ENCODE assay signal across 17 cellular contexts in genomic region chr15:101384276-101384675, GRCh38.
DNase-seq lines count a peak whose midpoint lies in the region; ATAC-seq and TF ChIP-seq lines count a peak whose summit lies in the region.
"Had no signal": no experiment of that assay in that cellular context is flagged by ENCODE, and none has a peak within 500 bp of the region (broad histone marks: within the 10 kb centered on the region; RNA-seq: fewer than 3 reads in every experiment).

No MANE protein-coding gene starts in this region.

- H2BK120ac ChIP-seq in mesenchymal stem cell (ENCODE audit: low read depth, low read length): no peak overlapping the region

- H3K4me2 ChIP-seq in mesenchymal stem cell (ENCODE audit: low read length, poor library complexity, severe bottlenecking): no peak overlapping the region

- H4K91ac ChIP-seq in mesenchymal stem cell (ENCODE audit: low read length): no peak overlapping the region

- no peaks in the 10 kb centered on the region for H3K4me1 ChIP-seq in RWPE2 (ENCODE audit: insufficient read depth, poor library complexity, severe bottlenecking)
- peaks cover 2% of the 10 kb centered on the region for H3K4me1 ChIP-seq in mesenchymal stem cell (ENCODE audit: control insufficient read depth, insufficient read depth, low read depth, low read length)
- H3K4me1 ChIP-seq: HAP-1 had no signal

- no peak overlapping the region for H2BK5ac ChIP-seq in mesenchymal stem cell (ENCODE audit: low read depth, low read length, poor library complexity, severe bottlenecking)

- H3K4me3 Mint-ChIP-seq in activated CD8-positive, alpha-beta T cell treated with anti-CD3 and anti-CD28 coated beads, Interleukin-2, amount 10 ng/mL, durations not matched to agents 7 days and 5 days: no peak overlapping the region
- H3K4me3 Mint-ChIP-seq: CD4-positive, alpha-beta memory T cell had no signal

- intact Hi-C loops in sciatic nerve (cut with DNase I): no loop called here

- DNase-seq in RWPE2 (ENCODE audit: low spot score) (peak; percentile 67), islet precursor cell (peak; percentile 71), mesenchymal stem cell (no peak), sciatic nerve (ENCODE audit: low spot score) (peak; percentile 47)
- no peak for DNase-seq in activated CD8-positive, alpha-beta T cell treated with anti-CD3 and anti-CD28 coated beads, Interleukin-2, amount 10 ng/mL, durations not matched to agents 7 days and 5 days
- DNase-seq in stimulated activated CD4-positive, alpha-beta T cell treated with anti-CD3 and anti-CD28 coated beads, Interleukin-4, amount 100 ng/mL, for 4 hours: no peak
- DNase-seq: ACHN; CD4-positive, alpha-beta memory T cell; DMS153; DMS79; GF-D8; GM23248 had no signal

- no peak overlapping the region for H2BK12ac ChIP-seq in mesenchymal stem cell (ENCODE audit: low read length in 2 of 2)

- CTCF ChIA-PET in activated CD8-positive, alpha-beta T cell treated with anti-CD3 and anti-CD28 coated beads, Interleukin-2, amount 10 ng/mL, durations not matched to agents 7 days and 5 days (lab: Charles Lee): no interaction called here

- peak overlapping the region; percentile 32 for H2AFZ ChIP-seq in mesenchymal stem cell (ENCODE audit: low read depth, low read length)
- H2AFZ ChIP-seq: GM23248 had no signal

- H3K27me3 ChIP-seq in RWPE2 (ENCODE audit: insufficient read depth, poor library complexity, severe bottlenecking) (no peaks in the 10 kb centered on the region), mesenchymal stem cell (ENCODE audit: control insufficient read depth in 1 of 2, insufficient read depth in 1 of 2, low read length in 2 of 2) (peaks cover 0 to 2% of the 10 kb centered on the region in 2 experiments)

- H3K4me3 ChIP-seq in RWPE2 (ENCODE audit: severe bottlenecking) (no peak overlapping the region), mesenchymal stem cell (ENCODE audit: insufficient read depth in 1 of 2, low read depth in 1 of 2, low read length in 2 of 2) (peak overlapping the region in 1 of 2 experiments; percentile 25)
- H3K4me3 ChIP-seq: GM23248, HAP-1 had no signal

- POLR2A ChIA-PET in activated CD8-positive, alpha-beta T cell treated with anti-CD3 and anti-CD28 coated beads, Interleukin-2, amount 10 ng/mL, durations not matched to agents 7 days and 5 days (lab: Charles Lee): no interaction called here

- H4K8ac ChIP-seq in mesenchymal stem cell (ENCODE audit: low read length): no peak overlapping the region

- no peaks in the 10 kb centered on the region for H3K9me3 Mint-ChIP-seq in activated CD8-positive, alpha-beta T cell treated with anti-CD3 and anti-CD28 coated beads, Interleukin-2, amount 10 ng/mL, durations not matched to agents 7 days and 5 days (ENCODE audit: insufficient read depth)
- H3K9me3 Mint-ChIP-seq: CD4-positive, alpha-beta memory T cell had no signal

- H3K79me1 ChIP-seq in mesenchymal stem cell (replicated peaks; ENCODE audit: low read length, poor library complexity, severe bottlenecking): no peaks in the 10 kb centered on the region

- H3K4ac ChIP-seq in mesenchymal stem cell (ENCODE audit: low read depth in 1 of 2, low read length in 2 of 2): no peak overlapping the region

- no peaks in the 10 kb centered on the region for H3K4me1 Mint-ChIP-seq in activated CD8-positive, alpha-beta T cell treated with anti-CD3 and anti-CD28 coated beads, Interleukin-2, amount 10 ng/mL, durations not matched to agents 7 days and 5 days (ENCODE audit: low read depth)

- H3K36me3 ChIP-seq in RWPE2 (ENCODE audit: low read depth) (no peaks in the 10 kb centered on the region), mesenchymal stem cell (ENCODE audit: control insufficient read depth in 1 of 2, insufficient read depth in 2 of 2, low read depth in 1 of 2, low read length in 2 of 2) (no peaks in the 10 kb centered on the region)

- H3K18ac ChIP-seq in mesenchymal stem cell (ENCODE audit: low read depth in 1 of 2, low read length in 2 of 2): no peak overlapping the region

- no peak overlapping the region for H2BK15ac ChIP-seq in mesenchymal stem cell (ENCODE audit: low read depth, poor library complexity, severe bottlenecking)

- no peak overlapping the region for H2AK5ac ChIP-seq in mesenchymal stem cell (ENCODE audit: low read length, severe bottlenecking)

- H3K27ac ChIP-seq in RWPE2 (ENCODE audit: poor library complexity, severe bottlenecking) (no peak overlapping the region), mesenchymal stem cell (ENCODE audit: low read length, poor library complexity, severe bottlenecking) (no peak overlapping the region)
- H3K27ac ChIP-seq: C4-2B, GM23248, HL-60 had no signal

- TF ChIP-seq CTCF in RWPE2 (IDR thresholded peaks at IDR 0.05; ENCODE audit: poor library complexity, severe bottlenecking): no peak

- no peak overlapping the region for H3K14ac ChIP-seq in mesenchymal stem cell (ENCODE audit: low read length in 2 of 2)

- no peak overlapping the region for H3K27ac Mint-ChIP-seq in activated CD8-positive, alpha-beta T cell treated with anti-CD3 and anti-CD28 coated beads, Interleukin-2, amount 10 ng/mL, durations not matched to agents 7 days and 5 days
- H3K27ac Mint-ChIP-seq: CD4-positive, alpha-beta memory T cell had no signal

- H3K9ac ChIP-seq in mesenchymal stem cell (ENCODE audit: low read length): no peak overlapping the region
- H3K9ac ChIP-seq: GM23248 had no signal

- H3K36me3 Mint-ChIP-seq in activated CD8-positive, alpha-beta T cell treated with anti-CD3 and anti-CD28 coated beads, Interleukin-2, amount 10 ng/mL, durations not matched to agents 7 days and 5 days (ENCODE audit: low read depth): no peaks in the 10 kb centered on the region
- H3K36me3 Mint-ChIP-seq: CD4-positive, alpha-beta memory T cell had no signal

- ATAC-seq in RWPE2 (ENCODE audit: low read depth) (no peak), sciatic nerve (no peak), GM18868 (IDR thresholded peaks at IDR 0.05; ENCODE audit: unreplicated experiment) (no peak), HG02571 (IDR thresholded peaks at IDR 0.05; ENCODE audit: unreplicated experiment) (no peak)
- ATAC-seq in activated CD8-positive, alpha-beta T cell treated with anti-CD3 and anti-CD28 coated beads, Interleukin-2, amount 10 ng/mL, durations not matched to agents 7 days and 5 days: no peak

- 81% methylated on average over 14 of the region's 14 CpGs for WGBS in mesenchymal stem cell

- H3K23ac ChIP-seq in mesenchymal stem cell (ENCODE audit: low read length in 2 of 2): no peak overlapping the region

- H3K27me3 Mint-ChIP-seq in activated CD8-positive, alpha-beta T cell treated with anti-CD3 and anti-CD28 coated beads, Interleukin-2, amount 10 ng/mL, durations not matched to agents 7 days and 5 days (ENCODE audit: low read depth): no peaks in the 10 kb centered on the region

- H3K9me3 ChIP-seq in RWPE2 (ENCODE audit: severe bottlenecking) (no peaks in the 10 kb centered on the region), mesenchymal stem cell (ENCODE audit: control insufficient read depth, low read length) (no peaks in the 10 kb centered on the region)
- H3K9me3 ChIP-seq: HAP-1 had no signal

Comparison
In these comparisons a context has a peak if more than half of its experiments do, and no peak if none do; other contexts are left out.
1. DNase-seq: peak in RWPE2 (single experiment), islet precursor cell (single experiment) and sciatic nerve (single experiment); none in mesenchymal stem cell (single experiment), activated CD8-positive, alpha-beta T cell treated with anti-CD3 and anti-CD28 coated beads, Interleukin-2, amount 10 ng/mL, durations not matched to agents 7 days and 5 days (single experiment) and stimulated activated CD4-positive, alpha-beta T cell treated with anti-CD3 and anti-CD28 coated beads, Interleukin-4, amount 100 ng/mL, for 4 hours (0 of 2).